ENCODE assay signal across 1 cellular context in the genomic region with DNA sequence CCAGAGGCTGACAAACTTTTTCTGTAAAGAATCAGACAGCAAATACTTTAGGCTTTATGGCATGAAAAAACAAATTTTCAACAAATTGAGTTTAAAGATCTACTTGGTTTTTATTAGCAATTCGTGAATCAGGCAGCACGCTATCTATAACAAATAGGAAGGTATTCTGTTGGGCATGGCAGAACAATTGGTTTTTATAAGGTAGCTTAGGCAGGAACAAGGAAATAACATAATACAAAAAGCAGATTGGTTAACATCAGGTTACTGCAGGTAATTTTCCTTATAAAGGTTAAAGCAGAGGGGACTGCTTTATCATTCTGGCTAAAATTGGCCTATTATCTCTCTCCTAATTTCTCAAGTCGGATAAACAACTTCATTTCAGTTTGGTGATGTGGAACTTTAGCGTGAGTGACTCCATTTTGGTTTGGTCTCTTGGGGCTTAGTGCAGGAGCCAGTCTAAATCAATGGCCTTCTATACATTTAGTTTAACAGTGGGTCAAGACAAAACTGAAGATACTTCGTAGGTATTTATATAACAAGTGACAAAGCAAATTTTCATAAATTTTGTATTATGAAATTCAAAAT.
A peak's percentile ranks its signal among the peaks of the same experiment; 100 is the strongest.
TF ChIP-seq lines count a peak whose summit lies in the region.

No MANE protein-coding gene starts in this region.

TF ChIP-seq in K562, 482 proteins besides CTCF, POLR2A, EP300 and RAD21 (continued from another document and continues in another):
- TF ChIP-seq, protein P1, sequence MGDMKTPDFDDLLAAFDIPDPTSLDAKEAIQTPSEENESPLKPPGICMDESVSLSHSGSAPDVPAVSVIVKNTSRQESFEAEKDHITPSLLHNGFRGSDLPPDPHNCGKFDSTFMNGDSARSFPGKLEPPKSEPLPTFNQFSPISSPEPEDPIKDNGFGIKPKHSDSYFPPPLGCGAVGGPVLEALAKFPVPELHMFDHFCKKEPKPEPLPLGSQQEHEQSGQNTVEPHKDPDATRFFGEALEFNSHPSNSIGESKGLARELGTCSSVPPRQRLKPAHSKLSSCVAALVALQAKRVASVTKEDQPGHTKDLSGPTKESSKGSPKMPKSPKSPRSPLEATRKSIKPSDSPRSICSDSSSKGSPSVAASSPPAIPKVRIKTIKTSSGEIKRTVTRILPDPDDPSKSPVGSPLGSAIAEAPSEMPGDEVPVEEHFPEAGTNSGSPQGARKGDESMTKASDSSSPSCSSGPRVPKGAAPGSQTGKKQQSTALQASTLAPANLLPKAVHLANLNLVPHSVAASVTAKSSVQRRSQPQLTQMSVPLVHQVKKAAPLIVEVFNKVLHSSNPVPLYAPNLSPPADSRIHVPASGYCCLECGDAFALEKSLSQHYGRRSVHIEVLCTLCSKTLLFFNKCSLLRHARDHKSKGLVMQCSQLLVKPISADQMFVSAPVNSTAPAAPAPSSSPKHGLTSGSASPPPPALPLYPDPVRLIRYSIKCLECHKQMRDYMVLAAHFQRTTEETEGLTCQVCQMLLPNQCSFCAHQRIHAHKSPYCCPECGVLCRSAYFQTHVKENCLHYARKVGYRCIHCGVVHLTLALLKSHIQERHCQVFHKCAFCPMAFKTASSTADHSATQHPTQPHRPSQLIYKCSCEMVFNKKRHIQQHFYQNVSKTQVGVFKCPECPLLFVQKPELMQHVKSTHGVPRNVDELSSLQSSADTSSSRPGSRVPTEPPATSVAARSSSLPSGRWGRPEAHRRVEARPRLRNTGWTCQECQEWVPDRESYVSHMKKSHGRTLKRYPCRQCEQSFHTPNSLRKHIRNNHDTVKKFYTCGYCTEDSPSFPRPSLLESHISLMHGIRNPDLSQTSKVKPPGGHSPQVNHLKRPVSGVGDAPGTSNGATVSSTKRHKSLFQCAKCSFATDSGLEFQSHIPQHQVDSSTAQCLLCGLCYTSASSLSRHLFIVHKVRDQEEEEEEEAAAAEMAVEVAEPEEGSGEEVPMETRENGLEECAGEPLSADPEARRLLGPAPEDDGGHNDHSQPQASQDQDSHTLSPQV (IDR thresholded peaks at IDR 0.05) = peak; percentile 86
- TF ChIP-seq, protein P2, sequence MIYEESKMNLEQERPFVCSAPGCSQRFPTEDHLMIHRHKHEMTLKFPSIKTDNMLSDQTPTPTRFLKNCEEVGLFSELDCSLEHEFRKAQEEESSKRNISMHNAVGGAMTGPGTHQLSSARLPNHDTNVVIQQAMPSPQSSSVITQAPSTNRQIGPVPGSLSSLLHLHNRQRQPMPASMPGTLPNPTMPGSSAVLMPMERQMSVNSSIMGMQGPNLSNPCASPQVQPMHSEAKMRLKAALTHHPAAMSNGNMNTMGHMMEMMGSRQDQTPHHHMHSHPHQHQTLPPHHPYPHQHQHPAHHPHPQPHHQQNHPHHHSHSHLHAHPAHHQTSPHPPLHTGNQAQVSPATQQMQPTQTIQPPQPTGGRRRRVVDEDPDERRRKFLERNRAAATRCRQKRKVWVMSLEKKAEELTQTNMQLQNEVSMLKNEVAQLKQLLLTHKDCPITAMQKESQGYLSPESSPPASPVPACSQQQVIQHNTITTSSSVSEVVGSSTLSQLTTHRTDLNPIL (CRISPR knock-in tag; IDR thresholded peaks at IDR 0.05) = no peak
- TF ChIP-seq XRCC5 (IDR thresholded peaks at IDR 0.05; ENCODE audit: low read depth, low read length) (no peak), KAT2B (IDR thresholded peaks at IDR 0.05; ENCODE audit: low read depth, low read length) (no peak), EHMT2 (IDR thresholded peaks at IDR 0.05) (no peak), GTF2A2 (tag; IDR thresholded peaks at IDR 0.05) (peak; percentile 69; the same call in 1 of the 2 replicates), NCOA6 (IDR thresholded peaks at IDR 0.05) (no peak), NR2C1 (IDR thresholded peaks at IDR 0.05) (no peak), NR2C1 (tag; IDR thresholded peaks at IDR 0.05) (peak; percentile 49; the same call in 1 of the 2 replicates), SMAD4 (CRISPR knock-in tag; conservative IDR thresholded peaks at IDR 0.05) (peak; percentile 56), PRMT5 (CRISPR knock-in tag; IDR thresholded peaks at IDR 0.05) (no peak), HDAC8 (tag; IDR thresholded peaks at IDR 0.05) (0 out of 2 replicates have a peak, but pooled peaks have one; percentile 40), PTTG1 (tag; IDR thresholded peaks at IDR 0.05; ENCODE audit: low read depth) (peak; percentile 75), TRIM28 (IDR thresholded peaks at IDR 0.05) (no peak), NR4A1 (CRISPR knock-in tag; IDR thresholded peaks at IDR 0.05) (no peak), NR4A1 (tag; IDR thresholded peaks at IDR 0.05) (peak; percentile 74; the same call in 1 of the 2 replicates), MYNN (IDR thresholded peaks at IDR 0.05) (no peak), MYNN (CRISPR knock-in tag; IDR thresholded peaks at IDR 0.05) (no peak), ETV6 (IDR thresholded peaks at IDR 0.05; ENCODE audit: borderline replicate concordance in 1 of 2, low read depth in 2 of 2, low read length in 1 of 2) (no peak), ETV6 (CRISPR knock-in tag; IDR thresholded peaks at IDR 0.05; ENCODE audit: borderline replicate concordance) (no peak), ZNF311 (CRISPR knock-in tag; IDR thresholded peaks at IDR 0.05) (peak; percentile 71; the same call in 1 of the 2 replicates), CBX5 (IDR thresholded peaks at IDR 0.05; ENCODE audit: borderline replicate concordance, low read depth) (no peak), ZNF354B (CRISPR knock-in tag; IDR thresholded peaks at IDR 0.05) (peak; percentile 46; the same call in 1 of the 2 replicates), NR3C1 (CRISPR knock-in tag; IDR thresholded peaks at IDR 0.05) (no peak), DMBX1 (CRISPR knock-in tag; IDR thresholded peaks at IDR 0.05; ENCODE audit: borderline replicate concordance) (peak; percentile 89), ZNF696 (CRISPR knock-in tag; conservative IDR thresholded peaks at IDR 0.05) (no peak), MEF2D (tag; conservative IDR thresholded peaks at IDR 0.05; ENCODE audit: low read depth) (peak; percentile 51; the same call in 1 of the 2 replicates), ZNF766 (CRISPR knock-in tag; conservative IDR thresholded peaks at IDR 0.05) (peak; percentile 48), BACH1 (tag; IDR thresholded peaks at IDR 0.05) (no peak)
- TF ChIP-seq, protein P3, sequence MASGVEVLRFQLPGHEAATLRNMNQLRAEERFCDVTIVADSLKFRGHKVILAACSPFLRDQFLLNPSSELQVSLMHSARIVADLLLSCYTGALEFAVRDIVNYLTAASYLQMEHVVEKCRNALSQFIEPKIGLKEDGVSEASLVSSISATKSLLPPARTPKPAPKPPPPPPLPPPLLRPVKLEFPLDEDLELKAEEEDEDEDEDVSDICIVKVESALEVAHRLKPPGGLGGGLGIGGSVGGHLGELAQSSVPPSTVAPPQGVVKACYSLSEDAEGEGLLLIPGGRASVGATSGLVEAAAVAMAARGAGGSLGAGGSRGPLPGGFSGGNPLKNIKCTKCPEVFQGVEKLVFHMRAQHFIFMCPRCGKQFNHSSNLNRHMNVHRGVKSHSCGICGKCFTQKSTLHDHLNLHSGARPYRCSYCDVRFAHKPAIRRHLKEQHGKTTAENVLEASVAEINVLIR (CRISPR knock-in tag; IDR thresholded peaks at IDR 0.05) = no peak
- TF ChIP-seq, protein P4, sequence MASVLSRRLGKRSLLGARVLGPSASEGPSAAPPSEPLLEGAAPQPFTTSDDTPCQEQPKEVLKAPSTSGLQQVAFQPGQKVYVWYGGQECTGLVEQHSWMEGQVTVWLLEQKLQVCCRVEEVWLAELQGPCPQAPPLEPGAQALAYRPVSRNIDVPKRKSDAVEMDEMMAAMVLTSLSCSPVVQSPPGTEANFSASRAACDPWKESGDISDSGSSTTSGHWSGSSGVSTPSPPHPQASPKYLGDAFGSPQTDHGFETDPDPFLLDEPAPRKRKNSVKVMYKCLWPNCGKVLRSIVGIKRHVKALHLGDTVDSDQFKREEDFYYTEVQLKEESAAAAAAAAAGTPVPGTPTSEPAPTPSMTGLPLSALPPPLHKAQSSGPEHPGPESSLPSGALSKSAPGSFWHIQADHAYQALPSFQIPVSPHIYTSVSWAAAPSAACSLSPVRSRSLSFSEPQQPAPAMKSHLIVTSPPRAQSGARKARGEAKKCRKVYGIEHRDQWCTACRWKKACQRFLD (CRISPR knock-in tag; IDR thresholded peaks at IDR 0.05) = no peak
- TF ChIP-seq, protein P5, sequence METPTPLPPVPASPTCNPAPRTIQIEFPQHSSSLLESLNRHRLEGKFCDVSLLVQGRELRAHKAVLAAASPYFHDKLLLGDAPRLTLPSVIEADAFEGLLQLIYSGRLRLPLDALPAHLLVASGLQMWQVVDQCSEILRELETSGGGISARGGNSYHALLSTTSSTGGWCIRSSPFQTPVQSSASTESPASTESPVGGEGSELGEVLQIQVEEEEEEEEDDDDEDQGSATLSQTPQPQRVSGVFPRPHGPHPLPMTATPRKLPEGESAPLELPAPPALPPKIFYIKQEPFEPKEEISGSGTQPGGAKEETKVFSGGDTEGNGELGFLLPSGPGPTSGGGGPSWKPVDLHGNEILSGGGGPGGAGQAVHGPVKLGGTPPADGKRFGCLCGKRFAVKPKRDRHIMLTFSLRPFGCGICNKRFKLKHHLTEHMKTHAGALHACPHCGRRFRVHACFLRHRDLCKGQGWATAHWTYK (CRISPR knock-in tag; IDR thresholded peaks at IDR 0.05) = peak; percentile 53; the same call in 1 of the 2 replicates
- TF ChIP-seq, protein P6, sequence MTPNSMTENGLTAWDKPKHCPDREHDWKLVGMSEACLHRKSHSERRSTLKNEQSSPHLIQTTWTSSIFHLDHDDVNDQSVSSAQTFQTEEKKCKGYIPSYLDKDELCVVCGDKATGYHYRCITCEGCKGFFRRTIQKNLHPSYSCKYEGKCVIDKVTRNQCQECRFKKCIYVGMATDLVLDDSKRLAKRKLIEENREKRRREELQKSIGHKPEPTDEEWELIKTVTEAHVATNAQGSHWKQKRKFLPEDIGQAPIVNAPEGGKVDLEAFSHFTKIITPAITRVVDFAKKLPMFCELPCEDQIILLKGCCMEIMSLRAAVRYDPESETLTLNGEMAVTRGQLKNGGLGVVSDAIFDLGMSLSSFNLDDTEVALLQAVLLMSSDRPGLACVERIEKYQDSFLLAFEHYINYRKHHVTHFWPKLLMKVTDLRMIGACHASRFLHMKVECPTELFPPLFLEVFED (CRISPR knock-in tag; conservative IDR thresholded peaks at IDR 0.05) = no peak
- TF ChIP-seq, protein P7, sequence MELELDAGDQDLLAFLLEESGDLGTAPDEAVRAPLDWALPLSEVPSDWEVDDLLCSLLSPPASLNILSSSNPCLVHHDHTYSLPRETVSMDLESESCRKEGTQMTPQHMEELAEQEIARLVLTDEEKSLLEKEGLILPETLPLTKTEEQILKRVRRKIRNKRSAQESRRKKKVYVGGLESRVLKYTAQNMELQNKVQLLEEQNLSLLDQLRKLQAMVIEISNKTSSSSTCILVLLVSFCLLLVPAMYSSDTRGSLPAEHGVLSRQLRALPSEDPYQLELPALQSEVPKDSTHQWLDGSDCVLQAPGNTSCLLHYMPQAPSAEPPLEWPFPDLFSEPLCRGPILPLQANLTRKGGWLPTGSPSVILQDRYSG (tag; conservative IDR thresholded peaks at IDR 0.05; ENCODE audit: low read depth) = peak; percentile 76
- TF ChIP-seq, protein P8, sequence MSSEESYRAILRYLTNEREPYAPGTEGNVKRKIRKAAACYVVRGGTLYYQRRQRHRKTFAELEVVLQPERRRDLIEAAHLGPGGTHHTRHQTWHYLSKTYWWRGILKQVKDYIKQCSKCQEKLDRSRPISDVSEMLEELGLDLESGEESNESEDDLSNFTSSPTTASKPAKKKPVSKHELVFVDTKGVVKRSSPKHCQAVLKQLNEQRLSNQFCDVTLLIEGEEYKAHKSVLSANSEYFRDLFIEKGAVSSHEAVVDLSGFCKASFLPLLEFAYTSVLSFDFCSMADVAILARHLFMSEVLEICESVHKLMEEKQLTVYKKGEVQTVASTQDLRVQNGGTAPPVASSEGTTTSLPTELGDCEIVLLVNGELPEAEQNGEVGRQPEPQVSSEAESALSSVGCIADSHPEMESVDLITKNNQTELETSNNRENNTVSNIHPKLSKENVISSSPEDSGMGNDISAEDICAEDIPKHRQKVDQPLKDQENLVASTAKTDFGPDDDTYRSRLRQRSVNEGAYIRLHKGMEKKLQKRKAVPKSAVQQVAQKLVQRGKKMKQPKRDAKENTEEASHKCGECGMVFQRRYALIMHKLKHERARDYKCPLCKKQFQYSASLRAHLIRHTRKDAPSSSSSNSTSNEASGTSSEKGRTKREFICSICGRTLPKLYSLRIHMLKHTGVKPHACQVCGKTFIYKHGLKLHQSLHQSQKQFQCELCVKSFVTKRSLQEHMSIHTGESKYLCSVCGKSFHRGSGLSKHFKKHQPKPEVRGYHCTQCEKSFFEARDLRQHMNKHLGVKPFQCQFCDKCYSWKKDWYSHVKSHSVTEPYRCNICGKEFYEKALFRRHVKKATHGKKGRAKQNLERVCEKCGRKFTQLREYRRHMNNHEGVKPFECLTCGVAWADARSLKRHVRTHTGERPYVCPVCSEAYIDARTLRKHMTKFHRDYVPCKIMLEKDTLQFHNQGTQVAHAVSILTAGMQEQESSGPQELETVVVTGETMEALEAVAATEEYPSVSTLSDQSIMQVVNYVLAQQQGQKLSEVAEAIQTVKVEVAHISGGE (CRISPR knock-in tag; IDR thresholded peaks at IDR 0.05) = no peak
- TF ChIP-seq, protein P9, sequence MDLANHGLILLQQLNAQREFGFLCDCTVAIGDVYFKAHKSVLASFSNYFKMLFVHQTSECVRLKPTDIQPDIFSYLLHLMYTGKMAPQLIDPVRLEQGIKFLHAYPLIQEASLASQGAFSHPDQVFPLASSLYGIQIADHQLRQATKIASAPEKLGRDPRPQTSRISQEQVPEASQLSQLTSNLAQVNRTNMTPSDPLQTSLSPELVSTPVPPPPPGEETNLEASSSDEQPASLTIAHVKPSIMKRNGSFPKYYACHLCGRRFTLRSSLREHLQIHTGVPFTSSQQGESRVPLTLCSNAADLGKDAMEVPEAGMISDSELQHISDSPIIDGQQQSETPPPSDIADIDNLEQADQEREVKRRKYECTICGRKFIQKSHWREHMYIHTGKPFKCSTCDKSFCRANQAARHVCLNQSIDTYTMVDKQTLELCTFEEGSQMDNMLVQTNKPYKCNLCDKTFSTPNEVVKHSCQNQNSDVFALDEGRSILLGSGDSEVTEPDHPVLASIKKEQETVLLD (IDR thresholded peaks at IDR 0.05) = no peak
- TF ChIP-seq, protein P10, sequence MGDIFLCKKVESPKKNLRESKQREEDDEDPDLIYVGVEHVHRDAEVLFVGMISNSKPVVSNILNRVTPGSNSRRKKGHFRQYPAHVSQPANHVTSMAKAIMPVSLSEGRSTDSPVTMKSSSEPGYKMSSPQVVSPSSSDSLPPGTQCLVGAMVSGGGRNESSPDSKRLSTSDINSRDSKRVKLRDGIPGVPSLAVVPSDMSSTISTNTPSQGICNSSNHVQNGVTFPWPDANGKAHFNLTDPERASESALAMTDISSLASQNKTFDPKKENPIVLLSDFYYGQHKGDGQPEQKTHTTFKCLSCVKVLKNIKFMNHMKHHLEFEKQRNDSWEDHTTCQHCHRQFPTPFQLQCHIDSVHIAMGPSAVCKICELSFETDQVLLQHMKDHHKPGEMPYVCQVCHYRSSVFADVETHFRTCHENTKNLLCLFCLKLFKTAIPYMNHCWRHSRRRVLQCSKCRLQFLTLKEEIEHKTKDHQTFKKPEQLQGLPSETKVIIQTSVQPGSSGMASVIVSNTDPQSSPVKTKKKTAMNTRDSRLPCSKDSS (IDR thresholded peaks at IDR 0.05; ENCODE audit: low read depth, partially characterized antibody) = no peak
